Comparison of ENCODE assay signal across 16 cellular contexts in the genomic region with DNA sequence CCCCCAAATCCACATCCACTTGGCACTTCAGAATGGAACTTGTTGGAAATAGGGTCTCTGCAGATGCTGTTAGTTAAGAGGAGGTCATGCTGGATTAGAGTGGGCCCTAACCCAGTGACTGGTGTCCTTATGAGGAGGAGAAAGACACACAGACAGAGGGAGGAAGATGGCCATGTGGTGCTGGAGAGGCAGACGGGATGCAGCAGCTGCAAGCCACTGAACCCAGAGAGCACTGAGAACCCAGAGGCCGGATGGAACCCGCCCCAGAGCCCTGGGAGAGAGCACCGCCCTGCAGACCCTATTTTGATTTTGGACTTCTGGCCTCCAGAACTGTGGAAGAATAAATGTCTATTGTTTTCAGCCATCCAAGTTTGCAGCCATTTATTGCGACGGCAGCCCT. TPM values are rescaled to one million over a fixed set of nuclear protein-coding genes. Genes with fewer than 3 reads are reported as not detected.
"Had no signal": no experiment of that assay in that cellular context is flagged by ENCODE, and none has a peak within 500 bp of the region (broad histone marks: within the 10 kb centered on the region; RNA-seq: fewer than 3 reads in every experiment).

No MANE protein-coding gene starts in this region.

- H3K36me3 Mint-ChIP-seq: activated naive CD8-positive, alpha-beta T cell treated with anti-CD3 and anti-CD28 coated beads for 36 hours; stimulated activated effector memory CD8-positive, alpha-beta T cell treated with anti-CD3 and anti-CD28 coated beads, Interleukin-12 subunit alpha, Interleukin-12 subunit beta, amount 100 ng/mL, for 72 hours had no signal

- H3K27ac ChIP-seq: breast epithelium, dorsolateral prefrontal cortex, foreskin keratinocyte, heart left ventricle, right atrium auricular region, thyroid gland, uterus had no signal

- H3K9me3 Mint-ChIP-seq: activated naive CD8-positive, alpha-beta T cell treated with anti-CD3 and anti-CD28 coated beads for 36 hours; activated T-cell treated with anti-CD3 and anti-CD28 coated beads, Interleukin-2, amount 50 U/mL, for 72 hours; stimulated activated effector memory CD8-positive, alpha-beta T cell treated with anti-CD3 and anti-CD28 coated beads, Interleukin-12 subunit alpha, Interleukin-12 subunit beta, amount 100 ng/mL, for 72 hours had no signal

- H3K4me3 Mint-ChIP-seq: activated naive CD8-positive, alpha-beta T cell treated with anti-CD3 and anti-CD28 coated beads for 36 hours; activated T-cell treated with anti-CD3 and anti-CD28 coated beads, Interleukin-2, amount 50 U/mL, for 72 hours; stimulated activated effector memory CD8-positive, alpha-beta T cell treated with anti-CD3 and anti-CD28 coated beads, Interleukin-12 subunit alpha, Interleukin-12 subunit beta, amount 100 ng/mL, for 72 hours had no signal

- H3K27ac Mint-ChIP-seq: activated naive CD8-positive, alpha-beta T cell treated with anti-CD3 and anti-CD28 coated beads for 36 hours; activated T-cell treated with anti-CD3 and anti-CD28 coated beads, Interleukin-2, amount 50 U/mL, for 72 hours; stimulated activated effector memory CD8-positive, alpha-beta T cell treated with anti-CD3 and anti-CD28 coated beads, Interleukin-12 subunit alpha, Interleukin-12 subunit beta, amount 100 ng/mL, for 72 hours had no signal

- H3K4me1 Mint-ChIP-seq: stimulated activated effector memory CD8-positive, alpha-beta T cell treated with anti-CD3 and anti-CD28 coated beads, Interleukin-12 subunit alpha, Interleukin-12 subunit beta, amount 100 ng/mL, for 72 hours had no signal

- H3K4me3 ChIP-seq: breast epithelium, dorsolateral prefrontal cortex, heart left ventricle, right atrium auricular region, thyroid gland, uterus had no signal

- DNase-seq: activated CD4-positive, alpha-beta T cell treated with anti-CD3 and anti-CD28 coated beads, Interleukin-2, amount 50 U/mL, for 4 hours; activated CD8-positive, alpha-beta memory T cell treated with anti-CD3 and anti-CD28 coated beads, Interleukin-2, amount 50 U/mL, for 4 hours; activated gamma-delta T cell treated with Interleukin-2 at 50 U/mL for 16 hours; activated naive CD8-positive, alpha-beta T cell treated with anti-CD3 and anti-CD28 coated beads for 36 hours; activated T-cell treated with anti-CD3 and anti-CD28 coated beads, Interleukin-2, amount 50 U/mL, for 72 hours; dorsolateral prefrontal cortex; heart left ventricle; left ventricle myocardium superior; mesendoderm; posterior cingulate gyrus; thyroid gland had no signal

- H3K9me3 ChIP-seq: breast epithelium, heart left ventricle, right atrium auricular region, thyroid gland, uterus had no signal

- H3K36me3 ChIP-seq: breast epithelium, heart left ventricle, right atrium auricular region, thyroid gland, uterus had no signal

- H3K27me3 ChIP-seq: breast epithelium, foreskin keratinocyte, right atrium auricular region, thyroid gland, uterus had no signal

- H3K4me1 ChIP-seq: breast epithelium, right atrium auricular region, thyroid gland, uterus had no signal

- H3K27me3 Mint-ChIP-seq: activated naive CD8-positive, alpha-beta T cell treated with anti-CD3 and anti-CD28 coated beads for 36 hours had no signal

RNA-seq across cellular contexts. Expression of gene EBF3, which starts 58.0 kb away (rescaled TPM):
- total RNA-seq: activated naive CD8-positive, alpha-beta T cell treated with anti-CD3 and anti-CD28 coated beads for 36 hours; activated T-cell treated with anti-CD3 and anti-CD28 coated beads, Interleukin-2, amount 50 U/mL, for 72 hours had no signal
- polyA plus RNA-seq: foreskin keratinocyte had no signal
